Comparison of ENCODE assay signal across 1 cellular context in genomic region chr6:44265843-44266233, GRCh38.
TF ChIP-seq lines count a peak whose summit lies in the region.

No MANE protein-coding gene starts in this region.

TF ChIP-seq in GM23338, 12 proteins besides CTCF, POLR2A, EP300 and RAD21 (continued from another document):
- TF ChIP-seq ZNF462 (CRISPR knock-in tag; IDR thresholded peaks at IDR 0.05) (no peak), JUNB (IDR thresholded peaks at IDR 0.05; ENCODE audit: unreplicated experiment) (no peak), ZNF331 (CRISPR knock-in tag; IDR thresholded peaks at IDR 0.05; ENCODE audit: low read depth) (no peak), CREB1 (CRISPR knock-in tag; IDR thresholded peaks at IDR 0.05; ENCODE audit: low read depth) (no peak), ETS1 (IDR thresholded peaks at IDR 0.05) (no peak), NANOG (IDR thresholded peaks at IDR 0.05; ENCODE audit: borderline replicate concordance) (no peak)
